Comparison of ENCODE assay signal across 12 cellular contexts in genomic region chr4:89001647-89002518, GRCh38. TPM values are rescaled to one million over a fixed set of nuclear protein-coding genes. Genes with fewer than 3 reads are reported as not detected.
DNase-seq lines count a peak whose midpoint lies in the region; ATAC-seq, FAIRE-seq and TF ChIP-seq lines count a peak whose summit lies in the region.
"Had no signal": no experiment of that assay in that cellular context is flagged by ENCODE, and none has a peak within 500 bp of the region (broad histone marks: within the 10 kb centered on the region; RNA-seq: fewer than 3 reads in every experiment).

No MANE protein-coding gene starts in this region.

- peaks cover 4% of the 10 kb centered on the region for H3K4me1 ChIP-seq in endothelial cell of umbilical vein (ENCODE audit: control insufficient read depth, extremely low read depth, insufficient read depth, low read length)

- no peak overlapping the region for H3K4me3 ChIP-seq in endothelial cell of umbilical vein (replicated peaks in 1 of 3; ENCODE audit: insufficient read depth in 1 of 3, low read depth in 1 of 3, low read length in 3 of 3)

- no peak for DNase-seq in Right ventricle myocardium superior
- no peak for DNase-seq in cardiac septum (ENCODE audit: low spot score)
- DNase-seq in NCI-H510A treated with DMSO at 0.1 percent for 48 hours (lab: John Stamatoyannopoulos, UW) = peak; percentile 78
- no peak for DNase-seq in endothelial cell of umbilical vein (ENCODE audit: low read depth, low spot score)
- DNase-seq in type B pancreatic cell (ENCODE audit: extremely low spot score, unreplicated experiment) = no peak
- no peak for DNase-seq in NK-92 (lab: John Stamatoyannopoulos, UW; ENCODE audit: unreplicated experiment)
- no peak for DNase-seq in central memory CD4-positive, alpha-beta T cell
- DNase-seq: stimulated activated CD4-positive, alpha-beta T cell treated with anti-CD3 and anti-CD28 coated beads, Interleukin-15, amount 100 ng/mL, for 24 hours; stimulated activated naive B cell treated with anti-CD40 and anti-IgM and Interleukin-4, amounts not matched to agents 10 μg/mL and 1 μg/mL and 100 μg/mL, for 72 hours had no signal

- TF ChIP-seq POLR2A in endothelial cell of umbilical vein (IDR thresholded peaks at IDR 0.05; ENCODE audit: low read depth, low read length) = no peak

- BruUV-seq in endothelial cell of umbilical vein (replicated peaks; lab: Mats Ljungman, UMichigan) = TSS peak; percentile 87

- CTCF ChIA-PET in endothelial cell of umbilical vein (lab: Charles Lee) = interaction anchor here (1.4 kb wide), 1 partner anchor 22 kb away, joined by 5 read pairs; no protein-coding TSS in a partner anchor

- no peak for TF ChIP-seq CTCF in endothelial cell of umbilical vein (IDR thresholded peaks at IDR 0.05; ENCODE audit: extremely low read depth in 1 of 2, insufficient read depth in 1 of 2, low read depth in 1 of 2, low read length in 2 of 2)
- TF ChIP-seq CTCF in type B pancreatic cell (conservative IDR thresholded peaks at IDR 0.05) = no peak

- H3K9me3 ChIP-seq in endothelial cell of umbilical vein (replicated peaks; ENCODE audit: control insufficient read depth, insufficient read depth, low read length) = no peaks in the 10 kb centered on the region

- ATAC-seq in Right ventricle myocardium superior (ENCODE audit: poor library complexity) (peak; percentile 48), HG02763 (IDR thresholded peaks at IDR 0.05; ENCODE audit: unreplicated experiment) (no peak)
- ATAC-seq: stimulated activated naive B cell treated with anti-CD40 and anti-IgM and Interleukin-4, amounts not matched to agents 10 μg/mL and 1 μg/mL and 100 μg/mL, for 72 hours had no signal

- H2AFZ ChIP-seq in endothelial cell of umbilical vein (ENCODE audit: low read depth, low read length) = no peak overlapping the region

- H4K20me1 ChIP-seq in endothelial cell of umbilical vein (replicated peaks; ENCODE audit: control insufficient read depth, extremely low read depth, insufficient read depth, low read length) = no peaks in the 10 kb centered on the region

- H3K36me3 Mint-ChIP-seq in type B pancreatic cell = peaks cover 11% of the 10 kb centered on the region
- H3K36me3 Mint-ChIP-seq: stimulated activated naive B cell treated with anti-CD40 and anti-IgM and Interleukin-4, amounts not matched to agents 10 μg/mL and 1 μg/mL and 100 μg/mL, for 72 hours had no signal

- intact Hi-C loops in Right ventricle myocardium superior (cut with DNase I) = no loop called here
- intact Hi-C loops in cardiac septum (cut with DNase I) = no loop called here
- intact Hi-C loops in endothelial cell of umbilical vein (cut with micrococcal nuclease) = loop anchor here (5.0 kb wide), 1 partner anchor 135 kb away; no protein-coding TSS in a partner anchor

- no peak overlapping the region for H3K27ac ChIP-seq in endothelial cell of umbilical vein (ENCODE audit: insufficient read depth, low read depth, low read length)

- H3K4me3 Mint-ChIP-seq in type B pancreatic cell = no peak overlapping the region
- H3K4me3 Mint-ChIP-seq: IgD-negative memory B cell; stimulated activated naive B cell treated with anti-CD40 and anti-IgM and Interleukin-4, amounts not matched to agents 10 μg/mL and 1 μg/mL and 100 μg/mL, for 72 hours had no signal

- no peaks in the 10 kb centered on the region for H3K27me3 ChIP-seq in endothelial cell of umbilical vein (ENCODE audit: control insufficient read depth in 2 of 2, insufficient read depth in 2 of 2, low read length in 2 of 2)

- dilution Hi-C loops in endothelial cell of umbilical vein (cut with MboI; ENCODE audit: extremely low pct_ligation_motif_present, low sequenced_read_pairs) = loop anchor here (25.0 kb wide), 1 partner anchor 190 kb away; no protein-coding TSS in a partner anchor

- no peaks in the 10 kb centered on the region for H3K27me3 Mint-ChIP-seq in type B pancreatic cell
- H3K27me3 Mint-ChIP-seq: stimulated activated naive B cell treated with anti-CD40 and anti-IgM and Interleukin-4, amounts not matched to agents 10 μg/mL and 1 μg/mL and 100 μg/mL, for 72 hours had no signal

- H3K9ac ChIP-seq in endothelial cell of umbilical vein (replicated peaks; ENCODE audit: extremely low read depth, insufficient read depth, low read length) = no peak overlapping the region

- H3K79me2 ChIP-seq in endothelial cell of umbilical vein (ENCODE audit: control insufficient read depth, insufficient read depth, low read length) = no peaks in the 10 kb centered on the region

- H3K9me1 ChIP-seq in endothelial cell of umbilical vein (replicated peaks; ENCODE audit: control insufficient read depth, extremely low read depth, insufficient read depth, low read length) = no peaks in the 10 kb centered on the region

- no peaks in the 10 kb centered on the region for H3K36me3 ChIP-seq in endothelial cell of umbilical vein (ENCODE audit: control insufficient read depth in 2 of 2, extremely low read depth in 1 of 2, insufficient read depth in 2 of 2, low read length in 2 of 2)

- POLR2A ChIA-PET in endothelial cell of umbilical vein (lab: Charles Lee) = no interaction called here

- no peaks in the 10 kb centered on the region for H3K9me3 Mint-ChIP-seq in type B pancreatic cell
- H3K9me3 Mint-ChIP-seq: stimulated activated naive B cell treated with anti-CD40 and anti-IgM and Interleukin-4, amounts not matched to agents 10 μg/mL and 1 μg/mL and 100 μg/mL, for 72 hours had no signal

- H3K27ac Mint-ChIP-seq in type B pancreatic cell = peak overlapping the region; percentile 19
- H3K27ac Mint-ChIP-seq: IgD-negative memory B cell; stimulated activated naive B cell treated with anti-CD40 and anti-IgM and Interleukin-4, amounts not matched to agents 10 μg/mL and 1 μg/mL and 100 μg/mL, for 72 hours had no signal

- no peak overlapping the region for H3K4me2 ChIP-seq in endothelial cell of umbilical vein (ENCODE audit: insufficient read depth, low read length)

- no peak for FAIRE-seq in endothelial cell of umbilical vein (lab: Jason Lieb, UNC)

- H3K4me1 Mint-ChIP-seq in type B pancreatic cell (ENCODE audit: unreplicated experiment) = peaks cover 19% of the 10 kb centered on the region
- H3K4me1 Mint-ChIP-seq: IgD-negative memory B cell; stimulated activated naive B cell treated with anti-CD40 and anti-IgM and Interleukin-4, amounts not matched to agents 10 μg/mL and 1 μg/mL and 100 μg/mL, for 72 hours had no signal

TF ChIP-seq in endothelial cell of umbilical vein, 7 proteins besides CTCF, POLR2A, EP300 and RAD21:
- TF ChIP-seq MYC (IDR thresholded peaks at IDR 0.05; ENCODE audit: low read depth, low read length) (no peak), POLR2AphosphoS5 (IDR thresholded peaks at IDR 0.05; ENCODE audit: insufficient read depth, low read depth, low read length) (no peak), FOS (IDR thresholded peaks at IDR 0.05; ENCODE audit: borderline replicate concordance, insufficient read depth, low read length) (no peak), GATA2 (IDR thresholded peaks at IDR 0.05; ENCODE audit: insufficient read depth, insufficient read length, low read depth, low read length) (no peak), JUN (IDR thresholded peaks at IDR 0.05; ENCODE audit: borderline replicate concordance, insufficient read depth, insufficient read length, low read depth) (no peak), MAX (IDR thresholded peaks at IDR 0.05; ENCODE audit: insufficient read depth, insufficient read length) (no peak), EZH2 (IDR thresholded peaks at IDR 0.05; ENCODE audit: borderline replicate concordance, low read depth, low read length, severe bottlenecking) (no peak)

RNA-seq across cellular contexts. Expression of gene FAM13A, which starts 55.1 kb away (rescaled TPM):
- total RNA-seq in Right ventricle myocardium superior (18.0 TPM), cardiac septum (6.6 TPM), endothelial cell of umbilical vein (9.4 and 10.5 TPM in 2 replicates), type B pancreatic cell (ENCODE audit: low replicate concordance) (29.5 and 46.8 TPM in 2 replicates)
- 2.1 and 3.3 TPM in 2 replicates for polyA plus RNA-seq in endothelial cell of umbilical vein
- polyA plus RNA-seq in endothelial cell of umbilical vein (2011; cell fraction: cytosol; rRNA removed) = 3.2 TPM in 2 replicates
- polyA plus RNA-seq in endothelial cell of umbilical vein (2011; cell fraction: nucleus; rRNA removed) = 16.1 and 16.9 TPM in 2 replicates
- 4.1 and 5.0 TPM in 2 replicates for polyA plus RNA-seq in endothelial cell of umbilical vein (2012)
- polyA minus RNA-seq in endothelial cell of umbilical vein = 13.5 and 17.1 TPM in 2 replicates
- polyA minus RNA-seq in endothelial cell of umbilical vein (2011; cell fraction: cytosol; rRNA and poly(A)+ RNA removed) = 6.8 TPM
- polyA minus RNA-seq in endothelial cell of umbilical vein (2011; cell fraction: nucleus; rRNA and poly(A)+ RNA removed) = 45.1 and 54.6 TPM in 2 replicates
- total RNA-seq: OCI-LY7 had no signal
